Comparison of ENCODE assay signal across 2 cellular contexts in genomic region chr16:28292731-28293588, GRCh38.
TF ChIP-seq lines count a peak whose summit lies in the region.

No MANE protein-coding gene starts in this region.

TF ChIP-seq in HEK293T, 16 proteins besides CTCF, POLR2A, EP300 and RAD21 (continued from another document):
- TF ChIP-seq NFRKB (IDR thresholded peaks at IDR 0.05) = no peak
- no peak for TF ChIP-seq CTBP1 (IDR thresholded peaks at IDR 0.05; ENCODE audit: borderline replicate concordance)
- TF ChIP-seq L3MBTL2 (conservative IDR thresholded peaks at IDR 0.05) = no peak
- no peak for TF ChIP-seq SP1 (IDR thresholded peaks at IDR 0.05)
- no peak for TF ChIP-seq ZNF384 (IDR thresholded peaks at IDR 0.05)
- TF ChIP-seq LEF1 (IDR thresholded peaks at IDR 0.05; ENCODE audit: borderline replicate concordance) = no peak
- TF ChIP-seq HDGF (IDR thresholded peaks at IDR 0.05; ENCODE audit: borderline replicate concordance) = no peak
- TF ChIP-seq PKNOX1 (IDR thresholded peaks at IDR 0.05) = no peak
- no peak for TF ChIP-seq FOXK2 (IDR thresholded peaks at IDR 0.05)
- TF ChIP-seq FOXA1 (IDR thresholded peaks at IDR 0.05) = no peak
- no peak for TF ChIP-seq ELF4 (IDR thresholded peaks at IDR 0.05)
- no peak for TF ChIP-seq FOXM1 (IDR thresholded peaks at IDR 0.05; ENCODE audit: borderline replicate concordance)
- no peak for TF ChIP-seq TARDBP (IDR thresholded peaks at IDR 0.05)
- TF ChIP-seq ARNT (IDR thresholded peaks at IDR 0.05) = no peak
- no peak for TF ChIP-seq SUZ12 (IDR thresholded peaks at IDR 0.05)

TF ChIP-seq in H1, 55 proteins besides CTCF, POLR2A, EP300 and RAD21:
- TF ChIP-seq KDM4A (IDR thresholded peaks at IDR 0.05; ENCODE audit: low read depth, low read length, severe bottlenecking) (peak; percentile 25), MAFK (IDR thresholded peaks at IDR 0.05; ENCODE audit: low read depth, low read length) (no peak), CHD1 (IDR thresholded peaks at IDR 0.05; ENCODE audit: low read depth, low read length) (no peak), BRCA1 (IDR thresholded peaks at IDR 0.05; ENCODE audit: low read depth, low read length) (no peak), BCL11A (IDR thresholded peaks at IDR 0.05; ENCODE audit: low read depth in 2 of 2, low read length in 2 of 2) (no peak), SP1 (IDR thresholded peaks at IDR 0.05; ENCODE audit: low read depth, low read length) (no peak), SIRT6 (IDR thresholded peaks at IDR 0.05; ENCODE audit: low read length) (no peak), E2F6 (IDR thresholded peaks at IDR 0.05) (no peak), TEAD4 (IDR thresholded peaks at IDR 0.05; ENCODE audit: low read depth, low read length) (no peak), RFX5 (IDR thresholded peaks at IDR 0.05; ENCODE audit: borderline replicate concordance, low read depth, low read length) (no peak), NRF1 (IDR thresholded peaks at IDR 0.05; ENCODE audit: low read depth, low read length) (no peak), CBX8 (IDR thresholded peaks at IDR 0.05; ENCODE audit: borderline replicate concordance, low read depth, low read length) (no peak), SUZ12 (IDR thresholded peaks at IDR 0.05; ENCODE audit: low read length) (no peak), PHF8 (conservative IDR thresholded peaks at IDR 0.05; ENCODE audit: low read depth, low read length) (peak; percentile 57; the same call in 1 of the 2 replicates), CEBPB (IDR thresholded peaks at IDR 0.05; ENCODE audit: low read depth, low read length) (no peak), POU5F1 (IDR thresholded peaks at IDR 0.05; ENCODE audit: low read depth, low read length) (no peak), SRF (IDR thresholded peaks at IDR 0.05; ENCODE audit: low read depth, low read length) (no peak), SIN3A (conservative IDR thresholded peaks at IDR 0.05 in 1 of 2, IDR thresholded peaks at IDR 0.05 in 1 of 2; ENCODE audit: low read depth in 1 of 2, low read length in 2 of 2) (no peak), SP4 (IDR thresholded peaks at IDR 0.05; ENCODE audit: low read length) (no peak), KDM5A (IDR thresholded peaks at IDR 0.05; ENCODE audit: low read length) (no peak), GTF2F1 (IDR thresholded peaks at IDR 0.05; ENCODE audit: borderline replicate concordance, low read depth, low read length) (no peak), POLR2AphosphoS5 (IDR thresholded peaks at IDR 0.05; ENCODE audit: low read depth, low read length) (peak; percentile 54), GABPA (IDR thresholded peaks at IDR 0.05; ENCODE audit: borderline replicate concordance, insufficient read depth, low read length) (no peak), SAP30 (IDR thresholded peaks at IDR 0.05; ENCODE audit: insufficient read depth, insufficient replicate concordance, low read length) (no peak), CTBP2 (IDR thresholded peaks at IDR 0.05; ENCODE audit: borderline replicate concordance, insufficient read depth, insufficient read length, low read length) (no peak), RBBP5 (IDR thresholded peaks at IDR 0.05; ENCODE audit: borderline replicate concordance, low read depth, low read length) (peak; percentile 44; the same call in 1 of the 2 replicates), CBX5 (IDR thresholded peaks at IDR 0.05; ENCODE audit: low read depth, low read length) (no peak), CHD7 (IDR thresholded peaks at IDR 0.05; ENCODE audit: insufficient replicate concordance, low read length) (no peak), TAF7 (optimal IDR thresholded peaks at IDR 0.05; ENCODE audit: borderline replicate concordance, low read depth, low read length) (no peak), ZNF274 (IDR thresholded peaks at IDR 0.05; ENCODE audit: borderline replicate concordance, extremely low read depth, low read length) (no peak), ATF2 (IDR thresholded peaks at IDR 0.05; ENCODE audit: low read length) (no peak), FOSL1 (IDR thresholded peaks at IDR 0.05; ENCODE audit: insufficient read depth, low read depth, low read length) (no peak), HDAC2 (IDR thresholded peaks at IDR 0.05; ENCODE audit: borderline replicate concordance in 1 of 2, low read depth in 2 of 2, low read length in 2 of 2) (no peak; a peak in 2 of 4 replicates), CHD2 (IDR thresholded peaks at IDR 0.05; ENCODE audit: low read length) (no peak), RXRA (IDR thresholded peaks at IDR 0.05; ENCODE audit: insufficient read depth, low read depth, low read length) (no peak), TAF1 (IDR thresholded peaks at IDR 0.05; ENCODE audit: low read depth, low read length) (peak; percentile 42), NANOG (IDR thresholded peaks at IDR 0.05; ENCODE audit: insufficient read depth, low read depth, low read length, poor library complexity, severe bottlenecking) (no peak)
- TF ChIP-seq, protein P1, sequence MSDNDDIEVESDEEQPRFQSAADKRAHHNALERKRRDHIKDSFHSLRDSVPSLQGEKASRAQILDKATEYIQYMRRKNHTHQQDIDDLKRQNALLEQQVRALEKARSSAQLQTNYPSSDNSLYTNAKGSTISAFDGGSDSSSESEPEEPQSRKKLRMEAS (IDR thresholded peaks at IDR 0.05) = no peak
- TF ChIP-seq, protein P2, sequence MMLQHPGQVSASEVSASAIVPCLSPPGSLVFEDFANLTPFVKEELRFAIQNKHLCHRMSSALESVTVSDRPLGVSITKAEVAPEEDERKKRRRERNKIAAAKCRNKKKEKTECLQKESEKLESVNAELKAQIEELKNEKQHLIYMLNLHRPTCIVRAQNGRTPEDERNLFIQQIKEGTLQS (IDR thresholded peaks at IDR 0.05; ENCODE audit: insufficient read depth, low read depth, low read length) = no peak
TF ChIP-seq in H1: peak in this region for 5.
